In the genomic region with DNA sequence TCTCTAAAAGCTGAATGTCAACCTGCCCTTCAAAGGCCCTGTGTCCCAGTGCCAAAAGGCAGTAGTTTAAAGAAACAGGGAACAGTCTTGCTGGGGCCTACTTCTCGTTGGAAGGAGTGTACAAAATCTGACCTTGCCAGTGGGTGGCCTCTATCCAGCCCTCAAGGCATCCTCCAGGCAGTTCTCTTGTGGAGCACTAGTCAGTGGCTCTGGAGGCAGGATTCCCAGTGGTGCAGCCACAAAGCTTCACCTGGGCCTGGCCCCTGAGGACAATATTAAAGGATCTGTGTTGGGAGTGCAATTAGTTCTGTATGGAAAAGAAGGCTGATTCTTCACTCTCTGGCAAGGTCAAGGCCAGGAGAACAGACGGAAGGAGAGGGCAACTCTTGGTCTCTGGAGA, we compare ENCODE assay signal across 34 cellular contexts.
"Had no signal": no experiment of that assay in that cellular context is flagged by ENCODE, and none has a peak within 500 bp of the region (broad histone marks: within the 10 kb centered on the region; RNA-seq: fewer than 3 reads in every experiment).

No MANE protein-coding gene starts in this region.

- H3K4me3 ChIP-seq: MG63 had no signal

- H3K9ac ChIP-seq: KMS-11 had no signal

- H3K9me3 ChIP-seq: MG63 had no signal

- H3K27ac ChIP-seq: KMS-11 had no signal

- H3K27me3 ChIP-seq: MG63 had no signal

- DNase-seq: Karpas-422, Kasumi-1, KBM-7, KG1, MG63, MM.1S, MV-4-11, NCI-H1048, NCI-H1092, NCI-H1092 treated with DMSO at 0.1 percent for 48 hours, NCI-H1105, NCI-H1105 treated with DMSO at 0.1 percent for 48 hours, NCI-H1417, NCI-H1417 treated with DMSO at 0.1 percent for 48 hours, NCI-H1436, NCI-H1436 treated with DMSO at 0.1 percent for 48 hours, NCI-H146, NCI-H1694, NCI-H1694 treated with DMSO at 0.1 percent for 48 hours, NCI-H187, NCI-H187 treated with DMSO at 0.1 percent for 48 hours, NCI-H1930, NCI-H2029, NCI-H2029 treated with DMSO at 0.1 percent for 48 hours, NCI-H2081, NCI-H2081 treated with DMSO at 0.1 percent for 48 hours, NCI-H2107, NCI-H2171, NCI-H2171 treated with DMSO at 0.1 percent for 48 hours, NCI-H2227 treated with DMSO at 0.1 percent for 48 hours, NCI-H226, NCI-H446, NCI-H446 treated with DMSO at 0.1 percent for 48 hours had no signal

- H3K36me3 ChIP-seq: MG63 had no signal

- H3K4me2 ChIP-seq: KMS-11 had no signal
